In genomic region chr21:45496151-45496967, GRCh38 we compare ENCODE assay signal across 16 cellular contexts. TPM values are rescaled to one million over a fixed set of nuclear protein-coding genes. Genes with fewer than 3 reads are reported as not detected.
DNase-seq lines count a peak whose midpoint lies in the region; ATAC-seq, FAIRE-seq and TF ChIP-seq lines count a peak whose summit lies in the region.
"Had no signal": no experiment of that assay in that cellular context is flagged by ENCODE, and none has a peak within 500 bp of the region (broad histone marks: within the 10 kb centered on the region; RNA-seq: fewer than 3 reads in every experiment).

No MANE protein-coding gene starts in this region.

- 33% methylated on average over 17 of the region's 18 CpGs for WGBS in K562 (ENCODE audit: insufficient coverage, low coverage, missing lambda C conversion rate)
- 77 to 89% methylated on average over 18 of the region's 18 CpGs for WGBS in sigmoid colon, 2 donors

- ATAC-seq in K562 = no peak
- ATAC-seq in lower lobe of right lung = no peak
- no peak for ATAC-seq in HG03097 (IDR thresholded peaks at IDR 0.05; ENCODE audit: low FRiP score, unreplicated experiment)

- no peak overlapping the region for H3K4me2 ChIP-seq in K562 (ENCODE audit: insufficient read depth, low read length)

- no peak for TF ChIP-seq CTCF in HEK293 (tag by site-specific recombination; IDR thresholded peaks at IDR 0.05)
- TF ChIP-seq CTCF in K562 (IDR thresholded peaks at IDR 0.05 in 2 of 3, conservative IDR thresholded peaks at IDR 0.05 in 1 of 3; ENCODE audit: insufficient read depth in 2 of 3, low read depth in 1 of 3, low read length in 3 of 3) = no peak
- TF ChIP-seq CTCF in lower lobe of right lung (IDR thresholded peaks at IDR 0.05) = no peak
- no peak for TF ChIP-seq CTCF in sigmoid colon (IDR thresholded peaks at IDR 0.05)

- TF ChIP-seq EP300 in K562 (IDR thresholded peaks at IDR 0.05; ENCODE audit: low read length) (no peak), sigmoid colon (IDR thresholded peaks at IDR 0.05) (no peak)

- TF ChIP-seq POLR2A in K562 (conservative IDR thresholded peaks at IDR 0.05) (no peak), sigmoid colon (IDR thresholded peaks at IDR 0.05) (no peak)

- no peak overlapping the region for H3K27ac ChIP-seq in HEK293 (ENCODE audit: extremely low read depth, low read depth, low read length)
- H3K27ac ChIP-seq in K562 (ENCODE audit: extremely low read depth, low read depth, low read length) = no peak overlapping the region
- H3K27ac ChIP-seq in lower lobe of right lung = no peak overlapping the region
- no peak overlapping the region for H3K27ac ChIP-seq in sigmoid colon
- H3K27ac ChIP-seq: GM23248, SK-N-MC had no signal

- CTCF ChIA-PET in HEK293 (lab: Yijun Ruan, JAX) = no interaction called here
- CTCF ChIA-PET in K562 (lab: Yijun Ruan, JAX; ENCODE audit: low intra/inter-chr PET ratio) = no interaction called here

- no peak for FAIRE-seq in K562 (lab: Jason Lieb, UNC)

- H3K9me3 ChIP-seq in HEK293 (ENCODE audit: control insufficient read depth, insufficient read depth, low read depth, low read length) (no peaks in the 10 kb centered on the region), K562 (replicated peaks; ENCODE audit: control insufficient read depth, insufficient read depth, low read depth, low read length) (no peaks in the 10 kb centered on the region; the same call in 1 of the 2 replicates), lower lobe of right lung (no peaks in the 10 kb centered on the region), sigmoid colon (no peaks in the 10 kb centered on the region)

- no peaks in the 10 kb centered on the region for H3K79me2 ChIP-seq in K562 (ENCODE audit: control insufficient read depth, insufficient read depth, low read length)

- peak overlapping the region in 1 of 2 experiments; percentile 58; a peak in 1 of 4 replicates for H3K9ac ChIP-seq in K562 (ENCODE audit: insufficient read depth in 1 of 2, low read depth in 2 of 2, low read length in 2 of 2)
- H3K9ac ChIP-seq: GM23248 had no signal

- peaks cover 2% of the 10 kb centered on the region for H3K9me1 ChIP-seq in K562 (ENCODE audit: control insufficient read depth, insufficient read depth, low read length)

- H3K4me1 ChIP-seq in HEK293 (ENCODE audit: control insufficient read depth, insufficient read depth, low read length) (no peaks in the 10 kb centered on the region), K562 (replicated peaks in 1 of 2; ENCODE audit: control insufficient read depth in 2 of 2, insufficient read depth in 2 of 2, low read length in 2 of 2) (peaks cover 0 to 33% of the 10 kb centered on the region in 2 experiments; a peak in 2 of 5 replicates), lower lobe of right lung (no peaks in the 10 kb centered on the region), sigmoid colon (no peaks in the 10 kb centered on the region)

- DNase-seq in K562 (ENCODE audit: extremely low read depth in 1 of 4, low spot score in 3 of 4) = no peak
- DNase-seq in lower lobe of right lung = peak; percentile 10
- DNase-seq in sigmoid colon = peak; percentile 59
- DNase-seq in NCI-H774 (lab: John Stamatoyannopoulos, UW) = no peak
- no peak for DNase-seq in ACHN
- DNase-seq: Calu3; CD4-positive, alpha-beta memory T cell; GM23248; HCEC 1CT; KG1; NCI-H1417 treated with DMSO at 0.1 percent for 48 hours; NCI-H2081; NCI-H510A treated with DMSO at 0.1 percent for 48 hours had no signal

- no TSS peak for BruUV-seq in K562 (replicated peaks; lab: Mats Ljungman, UMichigan)

- H3K36me3 ChIP-seq in HEK293 (ENCODE audit: control insufficient read depth in 2 of 2, insufficient read depth in 1 of 2, low read length in 2 of 2) (peaks cover 0 to 42% of the 10 kb centered on the region in 2 experiments; a peak in 1 of 3 replicates), K562 (ENCODE audit: control insufficient read depth, insufficient read depth, low read length) (0 out of 3 replicates have a peak, but pooled peaks cover 4% of the 10 kb centered on the region), lower lobe of right lung (peaks cover 49% of the 10 kb centered on the region), sigmoid colon (peaks cover 0 to 75% (median 15%) of the 10 kb centered on the region in 4 donors)

- peaks cover 4% of the 10 kb centered on the region; the same call in 1 of the 2 replicates for H4K20me1 ChIP-seq in K562 (replicated peaks; ENCODE audit: control insufficient read depth, insufficient read depth, low read length)

- H3K27me3 ChIP-seq in K562 (ENCODE audit: control insufficient read depth in 2 of 2, insufficient read depth in 2 of 2, low read length in 2 of 2) (no peaks in the 10 kb centered on the region), lower lobe of right lung (ENCODE audit: low read depth) (no peaks in the 10 kb centered on the region), sigmoid colon (no peaks in the 10 kb centered on the region)

- H3K4me3 ChIP-seq in HEK293 (ENCODE audit: low read depth, low read length) (no peak overlapping the region), K562 (no peak overlapping the region), lower lobe of right lung (no peak overlapping the region), sigmoid colon (no peak overlapping the region)
- H3K4me3 ChIP-seq: GM23248, SK-N-MC had no signal

- POLR2A ChIA-PET in HEK293 (lab: Yijun Ruan, JAX) = no interaction called here
- POLR2A ChIA-PET in K562 (lab: Yijun Ruan, JAX) = interaction anchor here (0.6 kb wide), 2 partner anchors 9 to 317 kb away, joined by 3 read pairs; no protein-coding TSS in a partner anchor

- intact Hi-C loops in K562 (cut with micrococcal nuclease) (no loop called here), lower lobe of right lung (cut with DNase I) (no loop called here), sigmoid colon (cut with DNase I) (no loop called here)

- no peak for TF ChIP-seq RAD21 in K562 (CRISPR knock-in tag; conservative IDR thresholded peaks at IDR 0.05 in 1 of 2, IDR thresholded peaks at IDR 0.05 in 1 of 2)

- in situ Hi-C loops in K562 (cut with MboI) = no loop called here
- in situ Hi-C loops in ACHN (cut with HindIII; ENCODE audit: low pct_ligation_motif_present, low pct_unique_long_range_greater_than_20kb, low sequenced_read_pairs) = no loop called here

- H2AFZ ChIP-seq in K562 (ENCODE audit: low read depth, low read length) = no peak overlapping the region
- H2AFZ ChIP-seq: GM23248 had no signal

TF ChIP-seq in HEK293, 187 proteins besides CTCF, POLR2A, EP300 and RAD21:
- TF ChIP-seq ZIC2 (tag by site-specific recombination; IDR thresholded peaks at IDR 0.05) (peak; percentile 36), ZNF24 (tag by site-specific recombination; IDR thresholded peaks at IDR 0.05) (no peak)

TF ChIP-seq in K562, 482 proteins besides CTCF, POLR2A, EP300 and RAD21:
- no peak for TF ChIP-seq NCOA6 (IDR thresholded peaks at IDR 0.05)
- TF ChIP-seq RBFOX2 (IDR thresholded peaks at IDR 0.05; ENCODE audit: low read depth, low read length) = no peak
- no peak for TF ChIP-seq PTBP1 (IDR thresholded peaks at IDR 0.05; ENCODE audit: low read depth, low read length)
- TF ChIP-seq ZBTB11 (CRISPR knock-in tag; IDR thresholded peaks at IDR 0.05) = no peak
- no peak for TF ChIP-seq MIER1 (IDR thresholded peaks at IDR 0.05; ENCODE audit: low read depth)
- peak; percentile 23 for TF ChIP-seq NFYB (IDR thresholded peaks at IDR 0.05; ENCODE audit: extremely low read depth, insufficient read length)
TF ChIP-seq in K562: peak in this region for 1.

RNA-seq across cellular contexts. Expression of gene SLC19A1, which starts 45.9 kb away (rescaled TPM):
- 43.8 and 108 TPM in 2 replicates for total RNA-seq in K562 (2011; cell fraction: chromatin; rRNA removed; ENCODE audit: low replicate concordance)
- 90.5 and 93.4 TPM in 2 replicates for total RNA-seq in K562 (2011; cell fraction: nucleolus; rRNA removed)
- 52.4 and 63.7 TPM in 2 replicates for total RNA-seq in K562 (2011; cell fraction: nucleoplasm; rRNA removed)
- total RNA-seq in K562 (2014; rRNA removed) (34.7 and 41.3 TPM in 2 replicates), K562 (2014; rRNA removed; fragmentation: Illumina TruSeq; extraction: Trizol) (8.0 and 8.7 TPM in 2 replicates), K562 (2015; rRNA removed; fragmentation: Illumina TruSeq; extraction: Trizol) (18.8 and 21.4 TPM in 2 replicates), K562 (2021) (88.7 and 91.3 TPM in 2 replicates), lower lobe of right lung (50.7 TPM), sigmoid colon (1 to 10 TPM; 2.1 to 6.4 (median 2.5) TPM)
- polyA plus RNA-seq in K562 (2011; rRNA removed) (11.5 and 24.6 TPM in 2 replicates), K562 (2014; fragmentation: Illumina TruSeq; extraction: Trizol) (12.0 and 24.5 TPM in 2 replicates), K562 (2014; fragmentation: Nextera tagmentation; extraction: Ambion mirVana) (1 to 10 TPM in 1 of 2 experiments, under 1 TPM in 1; 0.65 to 2.3 TPM), K562 (2014; rRNA removed) (36.6 and 50.8 TPM in 2 replicates), sigmoid colon (10 to 100 TPM in 1 of 3 donors, 1 to 10 TPM in 2; 1.8 to 10.7 (median 3.2) TPM)
- 20.4 and 78.6 TPM in 2 replicates for polyA plus RNA-seq in K562 (2011; cell fraction: cytosol; rRNA removed)
- polyA plus RNA-seq in K562 (2011; cell fraction: nucleus; rRNA removed) = 49.9 and 126 TPM in 2 replicates
- polyA plus RNA-seq in K562 (2012) = 20.5 and 34.6 TPM in 2 replicates
- polyA minus RNA-seq in K562 (2011; rRNA and poly(A)+ RNA removed) = 11.9 and 16.0 TPM in 2 replicates
- polyA minus RNA-seq in K562 (2011; cell fraction: cytosol; rRNA and poly(A)+ RNA removed) = 41.4 and 45.6 TPM in 2 replicates
- polyA minus RNA-seq in K562 (2011; cell fraction: nucleus; rRNA and poly(A)+ RNA removed) = 23.3 TPM in 2 replicates

Comparison
In these comparisons a context has a peak if more than half of its experiments do, and no peak if none do; other contexts are left out.
1. DNase-seq: peak in lower lobe of right lung (single experiment) and sigmoid colon (single experiment); none in K562 (0 of 4), NCI-H774 (single experiment) and ACHN (single experiment).